10 cellular contexts compared by ENCODE assay signal in genomic region chr18:47260138-47260923, GRCh38. TPM values are rescaled to one million over a fixed set of nuclear protein-coding genes. Genes with fewer than 3 reads are reported as not detected.
DNase-seq lines count a peak whose midpoint lies in the region; ATAC-seq and TF ChIP-seq lines count a peak whose summit lies in the region.
"Had no signal": no experiment of that assay in that cellular context is flagged by ENCODE, and none has a peak within 500 bp of the region (broad histone marks: within the 10 kb centered on the region; RNA-seq: fewer than 3 reads in every experiment).

No MANE protein-coding gene starts in this region.

- H3K9me3 Mint-ChIP-seq in activated CD4-positive, alpha-beta memory T cell treated with anti-CD3 and anti-CD28 coated beads, Interleukin-2, amount 10 ng/mL, durations not matched to agents 7 days and 5 days: no peaks in the 10 kb centered on the region

- WGBS in heart left ventricle, 4 donors: 3 to 8% (median 5%) methylated on average over 36 of the region's 36 CpGs
- 7 to 9% methylated on average over 30 to 36 of the region's 36 CpGs for WGBS in upper lobe of left lung, 2 donors

- no peaks in the 10 kb centered on the region for H3K4me1 Mint-ChIP-seq in activated CD4-positive, alpha-beta memory T cell treated with anti-CD3 and anti-CD28 coated beads, Interleukin-2, amount 10 ng/mL, durations not matched to agents 7 days and 5 days

- H3K27ac ChIP-seq in heart left ventricle: no peak overlapping the region
- H3K27ac ChIP-seq in upper lobe of left lung: no peak overlapping the region

- TF ChIP-seq POLR2A in heart left ventricle (IDR thresholded peaks at IDR 0.05) (no peak), upper lobe of left lung (IDR thresholded peaks at IDR 0.05) (no peak)

- peaks cover 0 to 20% (median 0%) of the 10 kb centered on the region in 12 donors for H3K4me1 ChIP-seq in heart left ventricle
- peaks cover 7 to 13% (median 10%) of the 10 kb centered on the region in 4 donors for H3K4me1 ChIP-seq in upper lobe of left lung

- no peak overlapping the region for H3K27ac Mint-ChIP-seq in activated CD4-positive, alpha-beta memory T cell treated with anti-CD3 and anti-CD28 coated beads, Interleukin-2, amount 10 ng/mL, durations not matched to agents 7 days and 5 days

- intact Hi-C loops in heart left ventricle (cut with DNase I) (no loop called here), Right ventricle myocardium inferior (cut with DNase I) (no loop called here)

- no peak for TF ChIP-seq CTCF in heart left ventricle (IDR thresholded peaks at IDR 0.05)
- no peak for TF ChIP-seq CTCF in upper lobe of left lung (IDR thresholded peaks at IDR 0.05)

- H3K9me3 ChIP-seq in heart left ventricle: no peaks in the 10 kb centered on the region
- H3K9me3 ChIP-seq in upper lobe of left lung: peaks cover 0 to 3% (median 0%) of the 10 kb centered on the region in 4 donors

- H3K36me3 ChIP-seq in heart left ventricle (no peaks in the 10 kb centered on the region), upper lobe of left lung (no peaks in the 10 kb centered on the region)

- peak in 3 of 4 donors; percentile 57 to 75 (median 68) for ATAC-seq in heart left ventricle
- no peak for ATAC-seq in Right ventricle myocardium inferior
- peak in 1 of 2 donors; percentile 46 for ATAC-seq in upper lobe of left lung (ENCODE audit: low FRiP score in 2 of 2)

- H3K27me3 Mint-ChIP-seq in activated CD4-positive, alpha-beta memory T cell treated with anti-CD3 and anti-CD28 coated beads, Interleukin-2, amount 10 ng/mL, durations not matched to agents 7 days and 5 days: peaks cover 73% of the 10 kb centered on the region

- H3K4me3 Mint-ChIP-seq in activated CD4-positive, alpha-beta memory T cell treated with anti-CD3 and anti-CD28 coated beads, Interleukin-2, amount 10 ng/mL, durations not matched to agents 7 days and 5 days: no peak overlapping the region

- POLR2A ChIA-PET in activated CD4-positive, alpha-beta memory T cell treated with anti-CD3 and anti-CD28 coated beads, Interleukin-2, amount 10 ng/mL, durations not matched to agents 7 days and 5 days (lab: Charles Lee): no interaction called here

- H3K4me3 ChIP-seq in heart left ventricle (no peak overlapping the region), upper lobe of left lung (no peak overlapping the region)

- H3K27me3 ChIP-seq in heart left ventricle (peaks cover 44 to 100% (median 83%) of the 10 kb centered on the region in 9 donors), upper lobe of left lung (peaks cover 0 to 43% (median 19%) of the 10 kb centered on the region in 4 donors)

- no peak for TF ChIP-seq EP300 in upper lobe of left lung (IDR thresholded peaks at IDR 0.05)

- CTCF ChIA-PET in activated CD4-positive, alpha-beta memory T cell treated with anti-CD3 and anti-CD28 coated beads, Interleukin-2, amount 10 ng/mL, durations not matched to agents 7 days and 5 days (lab: Charles Lee): no interaction called here

- peak in 4 of 5 donors; percentile 24 to 66 (median 42) for DNase-seq in heart left ventricle
- no peak for DNase-seq in Right ventricle myocardium inferior (ENCODE audit: missing footprints)
- DNase-seq in activated CD4-positive, alpha-beta memory T cell treated with anti-CD3 and anti-CD28 coated beads, Interleukin-2, amount 10 ng/mL, durations not matched to agents 7 days and 5 days: peak; percentile 38
- peak; percentile 79 for DNase-seq in hepatic stellate cell (ENCODE audit: low spot score)
- peak; percentile 42 to 92 for DNase-seq in upper lobe of left lung
- no peak for DNase-seq in NCI-H1105 treated with DMSO at 0.1 percent for 48 hours (lab: John Stamatoyannopoulos, UW)
- DNase-seq in AML-193 (lab: John Stamatoyannopoulos, UW): no peak
- no peak for DNase-seq in stimulated activated CD4-positive, alpha-beta T cell treated with anti-CD3 and anti-CD28 coated beads, Interleukin-1b, Interleukin-23, amount 100 ng/mL, for 48 hours
- DNase-seq: activated T-cell treated with anti-CD3 and anti-CD28 coated beads, Interleukin-2, amount 50 U/mL, for 1 hour; NCI-H2107 had no signal

- H3K36me3 Mint-ChIP-seq in activated CD4-positive, alpha-beta memory T cell treated with anti-CD3 and anti-CD28 coated beads, Interleukin-2, amount 10 ng/mL, durations not matched to agents 7 days and 5 days (ENCODE audit: low read depth): no peaks in the 10 kb centered on the region

RNA-seq across cellular contexts. Expression of gene SKOR2, which starts 8.9 kb away (rescaled TPM):
- total RNA-seq in heart left ventricle: not detected
- polyA plus RNA-seq in heart left ventricle: not detected
- not detected for total RNA-seq in Right ventricle myocardium inferior
- not detected for total RNA-seq in activated CD4-positive, alpha-beta memory T cell treated with anti-CD3 and anti-CD28 coated beads, Interleukin-2, amount 10 ng/mL, durations not matched to agents 7 days and 5 days
- total RNA-seq in upper lobe of left lung: not detected

Comparison
In these comparisons a context has a peak if more than half of its experiments do, and no peak if none do; other contexts are left out.
1. DNase-seq: peak in heart left ventricle (4 of 5), activated CD4-positive, alpha-beta memory T cell treated with anti-CD3 and anti-CD28 coated beads, Interleukin-2, amount 10 ng/mL, durations not matched to agents 7 days and 5 days (single experiment), hepatic stellate cell (single experiment) and upper lobe of left lung (2 of 2); none in Right ventricle myocardium inferior (single experiment), NCI-H1105 treated with DMSO at 0.1 percent for 48 hours (single experiment), AML-193 (0 of 2) and stimulated activated CD4-positive, alpha-beta T cell treated with anti-CD3 and anti-CD28 coated beads, Interleukin-1b, Interleukin-23, amount 100 ng/mL, for 48 hours (single experiment).